11 cellular contexts compared by ENCODE assay signal in genomic region chr5:937151-937924, GRCh38.
"Had no signal": no experiment of that assay in that cellular context is flagged by ENCODE, and none has a peak within 500 bp of the region (broad histone marks: within the 10 kb centered on the region; RNA-seq: fewer than 3 reads in every experiment).

No MANE protein-coding gene starts in this region.

- H3K36me3 ChIP-seq: lower lobe of right lung, vagina had no signal

- DNase-seq: activated naive CD4-positive, alpha-beta T cell; activated naive CD8-positive, alpha-beta T cell treated with anti-CD3 and anti-CD28 coated beads, Interleukin-2, amount 10 ng/mL, durations not matched to agents 7 days and 5 days; cortex of kidney; effector memory CD4-positive, alpha-beta T cell; immature natural killer cell; lower lobe of right lung; nephron progenitor cell; stimulated activated CD4-positive, alpha-beta T cell treated with anti-CD3 and anti-CD28 coated beads, Interleukin-12 subunit alpha, Interleukin-12 subunit beta, amount 100 ng/mL, for 4 hours; SW 1271 had no signal

- H3K27me3 ChIP-seq: vagina had no signal

- H3K27ac ChIP-seq: lower lobe of right lung, vagina had no signal

- ATAC-seq: activated CD4-positive, CD25-positive, alpha-beta regulatory T cell treated with anti-CD3 and anti-CD28 coated beads, Interleukin-2, amount 50 U/mL, for 24 hours; lower lobe of right lung had no signal

- H3K9me3 ChIP-seq: lower lobe of right lung, vagina had no signal

- H3K4me1 ChIP-seq: lower lobe of right lung, vagina had no signal

- H3K4me3 ChIP-seq: lower lobe of right lung, vagina had no signal
